ENCODE assay signal across 7 cellular contexts in genomic region chr10:102009801-102010425, GRCh38. TPM values are rescaled to one million over a fixed set of nuclear protein-coding genes. Genes with fewer than 3 reads are reported as not detected.
DNase-seq lines count a peak whose midpoint lies in the region; ATAC-seq and TF ChIP-seq lines count a peak whose summit lies in the region.

No MANE protein-coding gene starts in this region.

- TF ChIP-seq POLR2A in esophagus muscularis mucosa (IDR thresholded peaks at IDR 0.05; ENCODE audit: low read depth) (no peak), vagina (IDR thresholded peaks at IDR 0.05) (no peak)

- peaks cover 32% of the 10 kb centered on the region for H3K36me3 Mint-ChIP-seq in activated CD4-positive, alpha-beta T cell treated with anti-CD3 and anti-CD28 coated beads, Interleukin-2, amount 10 ng/mL, durations not matched to agents 24 days and 14 days (ENCODE audit: low read depth)
- peaks cover 0 to 11% of the 10 kb centered on the region in 2 donors for H3K36me3 Mint-ChIP-seq in naive B cell

- peak; percentile 64 for ATAC-seq in HG02610 (IDR thresholded peaks at IDR 0.05; ENCODE audit: unreplicated experiment)
- peak; percentile 81 to 85 for ATAC-seq in naive B cell (ENCODE audit: low read depth in 2 of 2)

- H3K4me1 Mint-ChIP-seq in activated CD4-positive, alpha-beta T cell treated with anti-CD3 and anti-CD28 coated beads, Interleukin-2, amount 10 ng/mL, durations not matched to agents 24 days and 14 days, result peaks cover 2% of the 10 kb centered on the region
- H3K4me1 Mint-ChIP-seq in naive B cell, result peaks cover 40 to 68% (median 45%) of the 10 kb centered on the region in 3 donors

- no peak for TF ChIP-seq EP300 in esophagus muscularis mucosa (IDR thresholded peaks at IDR 0.05)

- H3K9me3 ChIP-seq in esophagus muscularis mucosa (no peaks in the 10 kb centered on the region), vagina (no peaks in the 10 kb centered on the region)

- H3K4me3 Mint-ChIP-seq in activated CD4-positive, alpha-beta T cell treated with anti-CD3 and anti-CD28 coated beads, Interleukin-2, amount 10 ng/mL, durations not matched to agents 24 days and 14 days, result no peak overlapping the region
- H3K4me3 Mint-ChIP-seq in naive B cell, result peak overlapping the region in 3 of 8 donors; percentile 3 to 25 (median 11)

- DNase-seq in ELF-1 (ENCODE audit: low read depth, low spot score) (peak; percentile 47), NCI-H226 (peak; percentile 74), esophagus muscularis mucosa (ENCODE audit: extremely low spot score) (no peak), naive B cell (peak; percentile 71), vagina (ENCODE audit: extremely low spot score in 2 of 2) (peak in 1 of 2 donors; percentile 84)
- DNase-seq in activated CD4-positive, alpha-beta T cell treated with anti-CD3 and anti-CD28 coated beads, Interleukin-2, amount 10 ng/mL, durations not matched to agents 24 days and 14 days, result peak; percentile 85

- H3K36me3 ChIP-seq in esophagus muscularis mucosa (peaks cover 11 to 86% (median 54%) of the 10 kb centered on the region in 4 donors), vagina (peaks cover 0 to 34% of the 10 kb centered on the region in 2 donors)

- no peak overlapping the region for H3K4me3 ChIP-seq in esophagus muscularis mucosa
- H3K4me3 ChIP-seq in vagina, result no peak overlapping the region

- peaks cover 0 to 7% (median 5%) of the 10 kb centered on the region in 4 donors for H3K4me1 ChIP-seq in esophagus muscularis mucosa
- no peaks in the 10 kb centered on the region for H3K4me1 ChIP-seq in vagina

- no peak overlapping the region for H3K27ac ChIP-seq in esophagus muscularis mucosa (replicated peaks in 1 of 4)
- H3K27ac ChIP-seq in vagina, result no peak overlapping the region

- H3K27me3 Mint-ChIP-seq in activated CD4-positive, alpha-beta T cell treated with anti-CD3 and anti-CD28 coated beads, Interleukin-2, amount 10 ng/mL, durations not matched to agents 24 days and 14 days, result no peaks in the 10 kb centered on the region
- no peaks in the 10 kb centered on the region for H3K27me3 Mint-ChIP-seq in naive B cell

- intact Hi-C loops in activated CD4-positive, alpha-beta T cell treated with anti-CD3 and anti-CD28 coated beads, Interleukin-2, amount 10 ng/mL, durations not matched to agents 24 days and 14 days (cut with micrococcal nuclease), result loop anchor here (1.0 kb wide), 2 partner anchors 121 to 170 kb away; no protein-coding TSS in a partner anchor
- intact Hi-C loops in esophagus muscularis mucosa (cut with DNase I) (loop anchor here (2.0 to 5.0 kb wide), 3 partner anchors 123 to 228 kb away; partner anchors contain the start of gene NPM3), vagina (cut with DNase I) (loop anchor here (10.0 kb wide), 1 partner anchor 165 kb away; the partner anchor contains the start of gene KCNIP2)

- peak; percentile 89 to 96 (median 95) for TF ChIP-seq CTCF in esophagus muscularis mucosa (IDR thresholded peaks at IDR 0.05)
- TF ChIP-seq CTCF in vagina (IDR thresholded peaks at IDR 0.05), result peak; percentile 58 to 78 (median 69)

- H3K27me3 ChIP-seq in esophagus muscularis mucosa (no peaks in the 10 kb centered on the region), vagina (no peaks in the 10 kb centered on the region)

- 100% methylated on average over 1 of the region's 1 CpG for WGBS in esophagus muscularis mucosa

- H3K9me3 Mint-ChIP-seq in activated CD4-positive, alpha-beta T cell treated with anti-CD3 and anti-CD28 coated beads, Interleukin-2, amount 10 ng/mL, durations not matched to agents 24 days and 14 days, result no peaks in the 10 kb centered on the region
- H3K9me3 Mint-ChIP-seq in naive B cell, result no peaks in the 10 kb centered on the region

- H3K27ac Mint-ChIP-seq in activated CD4-positive, alpha-beta T cell treated with anti-CD3 and anti-CD28 coated beads, Interleukin-2, amount 10 ng/mL, durations not matched to agents 24 days and 14 days, result no peak overlapping the region
- H3K27ac Mint-ChIP-seq in naive B cell, result peak overlapping the region in 4 of 6 donors; percentile 1 to 86 (median 54)

RNA-seq across cellular contexts. Expression of gene ARMH3, which starts 46.1 kb away (rescaled TPM):
- total RNA-seq in activated CD4-positive, alpha-beta T cell treated with anti-CD3 and anti-CD28 coated beads, Interleukin-2, amount 10 ng/mL, durations not matched to agents 24 days and 14 days, result 20.9 and 23.2 TPM in 2 replicates
- total RNA-seq in esophagus muscularis mucosa (10 to 100 TPM; 12.9 to 19.3 (median 16.2) TPM), vagina (26.5 TPM)
- 10 to 100 TPM; 29.9 to 56.9 (median 46.8) TPM for polyA plus RNA-seq in naive B cell (ENCODE audit: low read depth in 6 of 6)

RNA-seq across cellular contexts. Expression of gene HPS6, which starts 55.2 kb away (rescaled TPM):
- total RNA-seq in activated CD4-positive, alpha-beta T cell treated with anti-CD3 and anti-CD28 coated beads, Interleukin-2, amount 10 ng/mL, durations not matched to agents 24 days and 14 days, result 22.7 and 25.8 TPM in 2 replicates
- 10 to 100 TPM; 21.2 to 40.0 (median 28.2) TPM for total RNA-seq in esophagus muscularis mucosa
- 10 to 100 TPM; 16.3 to 31.9 (median 21.2) TPM for polyA plus RNA-seq in naive B cell (ENCODE audit: low read depth in 6 of 6)
- total RNA-seq in vagina, result 29.7 TPM
